19 cellular contexts compared by ENCODE assay signal in genomic region chr1:159868766-159869165, GRCh38. TPM values are rescaled to one million over a fixed set of nuclear protein-coding genes. Genes with fewer than 3 reads are reported as not detected.
DNase-seq lines count a peak whose midpoint lies in the region; ATAC-seq, FAIRE-seq and TF ChIP-seq lines count a peak whose summit lies in the region.
"Had no signal": no experiment of that assay in that cellular context is flagged by ENCODE, and none has a peak within 500 bp of the region (broad histone marks: within the 10 kb centered on the region; RNA-seq: fewer than 3 reads in every experiment).

No MANE protein-coding gene starts in this region.

- no peaks in the 10 kb centered on the region for H3K27me3 ChIP-seq in bronchial epithelial cell (ENCODE audit: control insufficient read depth, insufficient read depth, low read length)
- H3K27me3 ChIP-seq: adrenal gland; BLaER1 treated with 17β-estradiol and CSF1 and Interleukin-3, amounts not matched to agents 10 nM and 100 nM; uterus had no signal

- no peak overlapping the region for H3K27ac Mint-ChIP-seq in activated CD4-positive, alpha-beta T cell treated with anti-CD3 and anti-CD28 coated beads, Interleukin-2, amount 10 ng/mL, durations not matched to agents 24 days and 14 days

- intact Hi-C loops in activated CD4-positive, alpha-beta T cell treated with anti-CD3 and anti-CD28 coated beads, Interleukin-2, amount 10 ng/mL, durations not matched to agents 24 days and 14 days (cut with micrococcal nuclease): no loop called here

- no peak for ATAC-seq in GM21390 (IDR thresholded peaks at IDR 0.05; ENCODE audit: unreplicated experiment)
- ATAC-seq: left lobe of liver had no signal

- no peaks in the 10 kb centered on the region for H3K36me3 Mint-ChIP-seq in activated CD4-positive, alpha-beta T cell treated with anti-CD3 and anti-CD28 coated beads, Interleukin-2, amount 10 ng/mL, durations not matched to agents 24 days and 14 days (ENCODE audit: low read depth)

- peaks cover 7% of the 10 kb centered on the region for H3K27me3 Mint-ChIP-seq in activated CD4-positive, alpha-beta T cell treated with anti-CD3 and anti-CD28 coated beads, Interleukin-2, amount 10 ng/mL, durations not matched to agents 24 days and 14 days

- H3K4me1 Mint-ChIP-seq in activated CD4-positive, alpha-beta T cell treated with anti-CD3 and anti-CD28 coated beads, Interleukin-2, amount 10 ng/mL, durations not matched to agents 24 days and 14 days: peaks cover 18% of the 10 kb centered on the region

- no peak overlapping the region for H3K4me3 Mint-ChIP-seq in activated CD4-positive, alpha-beta T cell treated with anti-CD3 and anti-CD28 coated beads, Interleukin-2, amount 10 ng/mL, durations not matched to agents 24 days and 14 days

- H3K4me3 ChIP-seq in bronchial epithelial cell (ENCODE audit: low read depth, low read length): no peak overlapping the region
- H3K4me3 ChIP-seq in skin epidermis: no peak overlapping the region
- H3K4me3 ChIP-seq: adrenal gland; BLaER1 treated with 17β-estradiol and CSF1 and Interleukin-3, amounts not matched to agents 10 nM and 100 nM; uterus had no signal

- no peaks in the 10 kb centered on the region for H3K9me3 Mint-ChIP-seq in activated CD4-positive, alpha-beta T cell treated with anti-CD3 and anti-CD28 coated beads, Interleukin-2, amount 10 ng/mL, durations not matched to agents 24 days and 14 days

- no peaks in the 10 kb centered on the region for H3K36me3 ChIP-seq in bronchial epithelial cell (ENCODE audit: control insufficient read depth, insufficient read depth, low read length)
- H3K36me3 ChIP-seq: adrenal gland; BLaER1 treated with 17β-estradiol and CSF1 and Interleukin-3, amounts not matched to agents 10 nM and 100 nM; uterus had no signal

- peak overlapping the region in 13 of 21 experiments; percentile 6 to 74 (median 35) for H3K27ac ChIP-seq in skin epidermis

- peak; percentile 13 for FAIRE-seq in bronchial epithelial cell (lab: Jason Lieb, UNC)
- FAIRE-seq: A204.1, GM12892 had no signal

- peak; percentile 15 for DNase-seq in NCI-H82 (lab: John Stamatoyannopoulos, UW)
- no peak for DNase-seq in NCI-H82 treated with DMSO at 0.1 percent for 48 hours (lab: John Stamatoyannopoulos, UW; ENCODE audit: unreplicated experiment)
- DNase-seq in NCI-H1694 (lab: John Stamatoyannopoulos, UW): peak; percentile 15
- no peak for DNase-seq in bronchial epithelial cell (ENCODE audit: low read depth)
- no peak for DNase-seq in activated CD4-positive, alpha-beta T cell treated with anti-CD3 and anti-CD28 coated beads, Interleukin-2, amount 10 ng/mL, durations not matched to agents 24 days and 14 days
- DNase-seq in SKM-1 (lab: John Stamatoyannopoulos, UW; ENCODE audit: unreplicated experiment): no peak
- DNase-seq: activated effector memory CD4-positive, alpha-beta T cell treated with Interleukin-2 at 50 U/mL for 16 hours; glutamatergic neuron; midbrain; NCI-H1436; NCI-H345; uterus had no signal

- TF ChIP-seq CTCF in bronchial epithelial cell (IDR thresholded peaks at IDR 0.05; ENCODE audit: insufficient read depth, low read length, severe bottlenecking): no peak

RNA-seq across cellular contexts. Expression of gene VSIG8, which starts 6.3 kb away (rescaled TPM):
- total RNA-seq in bronchial epithelial cell: not detected in 2 replicates
- total RNA-seq in activated CD4-positive, alpha-beta T cell treated with anti-CD3 and anti-CD28 coated beads, Interleukin-2, amount 10 ng/mL, durations not matched to agents 24 days and 14 days: not detected in 2 replicates
- total RNA-seq: left lobe of liver had no signal

RNA-seq across cellular contexts. Expression of gene CFAP45, which starts 31.2 kb away (rescaled TPM):
- 0.53 and 0.90 TPM in 2 replicates for total RNA-seq in bronchial epithelial cell
- total RNA-seq in activated CD4-positive, alpha-beta T cell treated with anti-CD3 and anti-CD28 coated beads, Interleukin-2, amount 10 ng/mL, durations not matched to agents 24 days and 14 days: 1.5 TPM in 2 replicates
- total RNA-seq: left lobe of liver had no signal

RNA-seq across cellular contexts. Expression of gene SLAMF8, which starts 42.1 kb away (rescaled TPM):
- not detected in 2 replicates for total RNA-seq in bronchial epithelial cell
- 1.1 and 1.2 TPM in 2 replicates for total RNA-seq in activated CD4-positive, alpha-beta T cell treated with anti-CD3 and anti-CD28 coated beads, Interleukin-2, amount 10 ng/mL, durations not matched to agents 24 days and 14 days

RNA-seq across cellular contexts. Expression of gene TAGLN2, which starts 56.5 kb away (rescaled TPM):
- total RNA-seq in bronchial epithelial cell: 265 and 283 TPM in 2 replicates
- 488 and 517 TPM in 2 replicates for total RNA-seq in activated CD4-positive, alpha-beta T cell treated with anti-CD3 and anti-CD28 coated beads, Interleukin-2, amount 10 ng/mL, durations not matched to agents 24 days and 14 days

Comparison
In these comparisons a context has a peak if more than half of its experiments do, and no peak if none do; other contexts are left out.
1. DNase-seq: peak in NCI-H82 (single experiment) and NCI-H1694 (single experiment); none in NCI-H82 treated with DMSO at 0.1 percent for 48 hours (single experiment), bronchial epithelial cell (single experiment), activated CD4-positive, alpha-beta T cell treated with anti-CD3 and anti-CD28 coated beads, Interleukin-2, amount 10 ng/mL, durations not matched to agents 24 days and 14 days (single experiment) and SKM-1 (single experiment).